ENCODE assay signal across 30 cellular contexts in the genomic region with DNA sequence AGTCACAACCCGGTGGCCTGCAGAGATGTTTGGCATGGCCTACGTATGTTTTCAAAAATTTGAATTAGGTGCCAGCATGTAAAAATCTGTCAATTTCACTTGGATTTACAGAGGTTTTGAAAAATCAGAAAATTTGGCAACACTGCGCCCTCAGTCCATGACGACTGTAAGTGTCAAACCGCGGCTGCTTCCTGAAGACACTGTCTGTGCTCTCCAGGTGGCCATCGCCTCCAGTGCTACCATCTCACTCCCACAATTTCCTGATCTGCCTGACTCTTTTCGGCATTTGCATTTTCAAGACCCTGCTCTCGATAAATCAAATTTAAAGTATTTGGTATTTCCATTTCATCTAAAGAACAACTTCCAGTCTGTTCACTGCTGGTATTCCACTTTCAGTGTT. TPM values are rescaled to one million over a fixed set of nuclear protein-coding genes. Genes with fewer than 3 reads are reported as not detected.
DNase-seq lines count a peak whose midpoint lies in the region; ATAC-seq and TF ChIP-seq lines count a peak whose summit lies in the region.
"Had no signal": no experiment of that assay in that cellular context is flagged by ENCODE, and none has a peak within 500 bp of the region (broad histone marks: within the 10 kb centered on the region; RNA-seq: fewer than 3 reads in every experiment).

No MANE protein-coding gene starts in this region.

- no peaks in the 10 kb centered on the region for H3K9me3 ChIP-seq in neural progenitor cell (ENCODE audit: low read depth)
- H3K9me3 ChIP-seq in uterus: no peaks in the 10 kb centered on the region
- H3K9me3 ChIP-seq: A549, HAP-1, SJSA1 had no signal

- H3K79me2 ChIP-seq in neural progenitor cell (ENCODE audit: low read depth): no peaks in the 10 kb centered on the region

- H3K4me3 Mint-ChIP-seq in WTC11: no peak overlapping the region
- H3K4me3 Mint-ChIP-seq in neural progenitor cell: no peak overlapping the region
- H3K4me3 Mint-ChIP-seq: HFFc6 had no signal

- H4K20me1 ChIP-seq in neural progenitor cell (ENCODE audit: low read depth): peaks cover 4% of the 10 kb centered on the region

- TF ChIP-seq POLR2A in uterus (IDR thresholded peaks at IDR 0.05): no peak

- H3K27me3 ChIP-seq in H7 (ENCODE audit: control insufficient read depth, insufficient read depth, low read length): no peaks in the 10 kb centered on the region
- no peaks in the 10 kb centered on the region for H3K27me3 ChIP-seq in neural progenitor cell
- H3K27me3 ChIP-seq in uterus: peaks cover 0 to 5% of the 10 kb centered on the region in 2 donors
- H3K27me3 ChIP-seq: SJSA1 had no signal

- no peak overlapping the region for H2AFZ ChIP-seq in neural progenitor cell (replicated peaks)
- H2AFZ ChIP-seq: GM23248, PC-9 had no signal

- peak; percentile 39; the same call in 1 of the 2 replicates for ATAC-seq in WTC11
- ATAC-seq in activated CD4-positive, CD25-positive, alpha-beta regulatory T cell treated with anti-CD3 and anti-CD28 coated beads, Interleukin-2, amount 50 U/mL, for 24 hours: no peak
- ATAC-seq: A549 had no signal

- DNase-seq in ELF-1 (ENCODE audit: low read depth, low spot score): peak; percentile 38
- DNase-seq in H7: peak; percentile 7
- no peak for DNase-seq in WTC11 (ENCODE audit: low spot score)
- peak; percentile 12 for DNase-seq in neural progenitor cell (ENCODE audit: low spot score)
- DNase-seq in uterus: no peak
- DNase-seq in NCI-H1105 (lab: John Stamatoyannopoulos, UW): no peak
- DNase-seq: CD4-positive, alpha-beta memory T cell; COR-L47; DMS53; EL; GM23248; HFFc6; KBM-7; NCI-H1092 treated with DMSO at 0.1 percent for 48 hours; NCI-H1436 treated with DMSO at 0.1 percent for 48 hours; NCI-H187 treated with DMSO at 0.1 percent for 48 hours; NCI-H2107; NCI-H446 treated with DMSO at 0.1 percent for 48 hours; NCI-H526; NCI-H82; PC-9; Right ventricle myocardium superior; T-helper 1 cell had no signal

- H3K36me3 Mint-ChIP-seq in WTC11 (peaks cover 10% of the 10 kb centered on the region), neural progenitor cell (peaks cover 67% of the 10 kb centered on the region)

- intact Hi-C loops in uterus (cut with DNase I; ENCODE audit: low total_unique reads): no loop called here

- H3K4me1 Mint-ChIP-seq in WTC11: peaks cover 32% of the 10 kb centered on the region
- H3K4me1 Mint-ChIP-seq in neural progenitor cell: peaks cover 37% of the 10 kb centered on the region
- H3K4me1 Mint-ChIP-seq: CD4-positive, alpha-beta memory T cell had no signal

- H3K4me1 ChIP-seq in neural progenitor cell (peaks cover 13% of the 10 kb centered on the region), uterus (no peaks in the 10 kb centered on the region)

- H3K27ac ChIP-seq in neural progenitor cell (peak overlapping the region; percentile 53), uterus (no peak overlapping the region)
- H3K27ac ChIP-seq: A549, GM23248, PC-9, SJSA1 had no signal

- H3K9me3 Mint-ChIP-seq in WTC11 (no peaks in the 10 kb centered on the region), neural progenitor cell (no peaks in the 10 kb centered on the region)
- H3K9me3 Mint-ChIP-seq: CD4-positive, alpha-beta memory T cell; HFFc6 had no signal

- peak overlapping the region; percentile 13 for H3K4me2 ChIP-seq in neural progenitor cell
- H3K4me2 ChIP-seq: A549, PC-9 had no signal

- peak overlapping the region; percentile 81; the same call in 1 of the 2 replicates for H3K27ac Mint-ChIP-seq in WTC11
- H3K27ac Mint-ChIP-seq in neural progenitor cell: no peak overlapping the region
- H3K27ac Mint-ChIP-seq: HFFc6 had no signal

- TF ChIP-seq CTCF in WTC11 (IDR thresholded peaks at IDR 0.05): no peak
- no peak for TF ChIP-seq CTCF in neural progenitor cell (IDR thresholded peaks at IDR 0.05)
- TF ChIP-seq CTCF in uterus (IDR thresholded peaks at IDR 0.05): no peak

- CTCF ChIA-PET in WTC11 (lab: Charles Lee): no interaction called here

- H3K36me3 ChIP-seq in H7 (replicated peaks; ENCODE audit: control insufficient read depth, insufficient read depth, low read length) (peaks cover 3% of the 10 kb centered on the region; the same call in 1 of the 2 replicates), neural progenitor cell (peaks cover 6% of the 10 kb centered on the region), uterus (no peaks in the 10 kb centered on the region)
- H3K36me3 ChIP-seq: HAP-1, SJSA1 had no signal

- no peak overlapping the region for H3K4me3 ChIP-seq in H7 (ENCODE audit: insufficient read depth, low read depth, low read length)
- no peak overlapping the region for H3K4me3 ChIP-seq in neural progenitor cell
- H3K4me3 ChIP-seq in uterus: no peak overlapping the region
- H3K4me3 ChIP-seq: A549, GM23248, HAP-1, PC-9, SJSA1 had no signal

- H3K27me3 Mint-ChIP-seq in WTC11 (ENCODE audit: low read depth): no peaks in the 10 kb centered on the region
- no peaks in the 10 kb centered on the region for H3K27me3 Mint-ChIP-seq in neural progenitor cell (ENCODE audit: insufficient read depth, low read depth)
- H3K27me3 Mint-ChIP-seq: CD4-positive, alpha-beta memory T cell had no signal

- H3F3A ChIP-seq in neural progenitor cell (ENCODE audit: low read depth): peaks cover 5% of the 10 kb centered on the region

- no peak overlapping the region for H3K9ac ChIP-seq in neural progenitor cell
- H3K9ac ChIP-seq: GM23248 had no signal

- POLR2A ChIA-PET in WTC11 (lab: Charles Lee): no interaction called here

TF ChIP-seq in WTC11, 78 proteins besides CTCF, POLR2A, EP300 and RAD21 (continues in another document):
- TF ChIP-seq ETV6 (CRISPR knock-in tag; IDR thresholded peaks at IDR 0.05) (no peak), AFF4 (CRISPR knock-in tag; IDR thresholded peaks at IDR 0.05; ENCODE audit: borderline replicate concordance) (no peak), NFE2L1 (CRISPR knock-in tag; IDR thresholded peaks at IDR 0.05) (no peak), ZNF317 (CRISPR knock-in tag; IDR thresholded peaks at IDR 0.05; ENCODE audit: borderline replicate concordance, low read depth) (no peak)
- TF ChIP-seq, protein P1, sequence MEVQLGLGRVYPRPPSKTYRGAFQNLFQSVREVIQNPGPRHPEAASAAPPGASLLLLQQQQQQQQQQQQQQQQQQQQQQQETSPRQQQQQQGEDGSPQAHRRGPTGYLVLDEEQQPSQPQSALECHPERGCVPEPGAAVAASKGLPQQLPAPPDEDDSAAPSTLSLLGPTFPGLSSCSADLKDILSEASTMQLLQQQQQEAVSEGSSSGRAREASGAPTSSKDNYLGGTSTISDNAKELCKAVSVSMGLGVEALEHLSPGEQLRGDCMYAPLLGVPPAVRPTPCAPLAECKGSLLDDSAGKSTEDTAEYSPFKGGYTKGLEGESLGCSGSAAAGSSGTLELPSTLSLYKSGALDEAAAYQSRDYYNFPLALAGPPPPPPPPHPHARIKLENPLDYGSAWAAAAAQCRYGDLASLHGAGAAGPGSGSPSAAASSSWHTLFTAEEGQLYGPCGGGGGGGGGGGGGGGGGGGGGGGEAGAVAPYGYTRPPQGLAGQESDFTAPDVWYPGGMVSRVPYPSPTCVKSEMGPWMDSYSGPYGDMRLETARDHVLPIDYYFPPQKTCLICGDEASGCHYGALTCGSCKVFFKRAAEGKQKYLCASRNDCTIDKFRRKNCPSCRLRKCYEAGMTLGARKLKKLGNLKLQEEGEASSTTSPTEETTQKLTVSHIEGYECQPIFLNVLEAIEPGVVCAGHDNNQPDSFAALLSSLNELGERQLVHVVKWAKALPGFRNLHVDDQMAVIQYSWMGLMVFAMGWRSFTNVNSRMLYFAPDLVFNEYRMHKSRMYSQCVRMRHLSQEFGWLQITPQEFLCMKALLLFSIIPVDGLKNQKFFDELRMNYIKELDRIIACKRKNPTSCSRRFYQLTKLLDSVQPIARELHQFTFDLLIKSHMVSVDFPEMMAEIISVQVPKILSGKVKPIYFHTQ (CRISPR knock-in tag; IDR thresholded peaks at IDR 0.05): no peak
- TF ChIP-seq, protein P2, sequence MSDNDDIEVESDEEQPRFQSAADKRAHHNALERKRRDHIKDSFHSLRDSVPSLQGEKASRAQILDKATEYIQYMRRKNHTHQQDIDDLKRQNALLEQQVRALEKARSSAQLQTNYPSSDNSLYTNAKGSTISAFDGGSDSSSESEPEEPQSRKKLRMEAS (CRISPR knock-in tag; IDR thresholded peaks at IDR 0.05): no peak

RNA-seq across cellular contexts. Expression of gene VSIG10L2, which starts 34.6 kb away (rescaled TPM):
- total RNA-seq in H7 (2014; rRNA removed; shearing (Covaris generic)): not detected in 2 replicates
- not detected in 3 replicates for total RNA-seq in WTC11 (2021)
- not detected in 2 replicates for total RNA-seq in neural progenitor cell (ENCODE audit: low replicate concordance)
- total RNA-seq in uterus: 1 to 10 TPM in 2 of 4 donors, not detected in 2; 1.1 to 9.5 TPM
- total RNA-seq: CD4-positive, alpha-beta memory T cell; GM23248; HFFc6; LHCN-M2; MCF 10A; PC-9; RPMI7951; SJSA1 had no signal

Comparison
In these comparisons a context has a peak if more than half of its experiments do, and no peak if none do; other contexts are left out.
1. DNase-seq: peak in ELF-1 (single experiment), H7 (single experiment) and neural progenitor cell (single experiment); none in WTC11 (single experiment), uterus (0 of 2) and NCI-H1105 (single experiment).